Comparison of ENCODE assay signal across 18 cellular contexts in the genomic region with DNA sequence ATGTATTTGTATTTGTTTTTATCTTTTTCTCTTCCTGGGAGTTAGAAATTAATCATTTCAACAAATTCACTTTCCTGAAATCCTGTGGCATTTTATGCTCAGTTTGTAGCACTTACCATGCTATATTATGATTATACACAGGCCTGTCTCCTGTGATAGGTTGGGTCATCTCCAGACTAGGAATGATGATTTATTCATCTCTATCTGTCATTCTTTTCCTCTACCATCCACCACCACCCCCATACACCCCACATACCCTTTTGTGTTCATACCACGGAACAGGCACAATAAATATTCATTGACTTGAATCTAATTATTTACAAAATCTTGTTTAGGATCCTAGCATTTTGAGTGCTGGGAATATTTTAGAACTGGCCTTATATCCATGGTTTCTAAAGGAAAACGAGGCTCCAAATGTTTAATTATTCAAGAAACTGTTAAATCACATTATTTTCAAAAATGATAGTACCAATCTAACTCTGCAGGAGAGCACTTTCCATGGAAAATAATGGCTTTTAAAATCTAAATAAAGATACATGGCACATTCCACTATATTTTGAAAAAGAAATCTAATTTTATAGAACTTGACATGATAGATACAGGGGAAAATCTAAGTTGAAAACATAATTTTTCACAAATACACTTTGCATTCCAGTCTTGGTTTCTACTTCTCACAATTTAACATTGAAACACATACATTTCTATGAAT.
"Had no signal": no experiment of that assay in that cellular context is flagged by ENCODE, and none has a peak within 500 bp of the region (broad histone marks: within the 10 kb centered on the region; RNA-seq: fewer than 3 reads in every experiment).

No MANE protein-coding gene starts in this region.

- H3K4me1 ChIP-seq: SJSA1 had no signal

- H3K4me3 Mint-ChIP-seq: IgD-negative memory B cell had no signal

- H3K36me3 Mint-ChIP-seq: IgD-negative memory B cell had no signal

- ATAC-seq: K562 had no signal

- H3K36me3 ChIP-seq: SJSA1 had no signal

- H3K4me3 ChIP-seq: K562, SJSA1, SK-N-MC had no signal

- H3K27ac ChIP-seq: HL-60, KMS-11, SJSA1, SK-N-MC had no signal

- H3K27me3 Mint-ChIP-seq: IgD-negative memory B cell had no signal

- DNase-seq: Kasumi-1, NCI-H1436, NCI-H187, NCI-H2029, NCI-H2081 treated with DMSO at 0.1 percent for 48 hours, NCI-H226, NCI-H510A, NCI-H524 treated with DMSO at 0.1 percent for 48 hours, NCI-H774, Right ventricle myocardium superior, RPMI8226, SIG-M5 had no signal

- H3K27me3 ChIP-seq: SJSA1 had no signal

- H3K27ac Mint-ChIP-seq: IgD-negative memory B cell had no signal
